Comparison of ENCODE assay signal across 25 cellular contexts in the genomic region with DNA sequence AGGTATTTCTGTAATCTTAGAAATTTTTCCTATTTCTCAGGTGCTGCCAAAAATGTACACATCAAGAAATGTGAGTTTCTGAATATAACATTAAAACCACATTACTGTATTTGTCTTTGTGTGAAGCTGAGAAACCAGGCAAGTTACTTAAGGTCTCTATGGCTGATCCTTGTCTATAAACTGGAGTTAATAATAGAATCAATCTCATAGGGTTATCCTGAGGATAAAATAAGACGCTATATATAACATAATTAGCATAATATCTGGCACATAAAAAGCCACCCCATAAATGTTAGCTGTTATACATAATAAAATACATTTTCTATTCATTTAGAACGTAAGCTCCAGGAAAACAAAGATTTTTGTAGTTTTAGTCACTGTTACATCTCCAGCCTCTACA.
"Had no signal": no experiment of that assay in that cellular context is flagged by ENCODE, and none has a peak within 500 bp of the region (broad histone marks: within the 10 kb centered on the region; RNA-seq: fewer than 3 reads in every experiment).

No MANE protein-coding gene starts in this region.

- DNase-seq: colonic mucosa; cortex of kidney; dermis blood vessel endothelial cell; dorsolateral prefrontal cortex; effector CD4-positive, alpha-beta T cell; effector CD8-positive, alpha-beta T cell; effector memory CD4-positive, alpha-beta T cell; effector memory CD8-positive, alpha-beta T cell; endodermal cell; erythroblast; esophagus squamous epithelium; foreskin fibroblast; foreskin keratinocyte; foreskin melanocyte; gastrocnemius medialis; glutamatergic neuron; head of caudate nucleus had no signal

- H3K9me3 ChIP-seq: colonic mucosa, esophagus muscularis mucosa, esophagus squamous epithelium, gastrocnemius medialis, gastroesophageal sphincter had no signal

- ATAC-seq: effector memory CD8-positive, alpha-beta T cell; esophagus mucosa; foreskin keratinocyte; gastrocnemius medialis; gastroesophageal sphincter had no signal

- H3K27me3 ChIP-seq: colonic mucosa, dorsolateral prefrontal cortex, esophagus muscularis mucosa, esophagus squamous epithelium, foreskin keratinocyte, gastrocnemius medialis, gastroesophageal sphincter had no signal

- H3K4me3 ChIP-seq: colonic mucosa, coronary artery, dorsolateral prefrontal cortex, esophagus muscularis mucosa, esophagus squamous epithelium, gastrocnemius medialis, gastroesophageal sphincter had no signal

- H3K27ac ChIP-seq: colonic mucosa, coronary artery, dorsolateral prefrontal cortex, epithelial cell of prostate, esophagus muscularis mucosa, esophagus squamous epithelium, foreskin keratinocyte, gastrocnemius medialis, gastroesophageal sphincter had no signal

- FAIRE-seq: endometrium, endothelial cell of umbilical vein, frontal cortex had no signal
